In genomic region chr12:50639721-50640120, GRCh38 we compare ENCODE assay signal across 14 cellular contexts.
"Had no signal": no experiment of that assay in that cellular context is flagged by ENCODE, and none has a peak within 500 bp of the region (broad histone marks: within the 10 kb centered on the region; RNA-seq: fewer than 3 reads in every experiment).

No MANE protein-coding gene starts in this region.

- H3K4me2 ChIP-seq: smooth muscle cell had no signal

- H3K9me3 ChIP-seq: psoas muscle, right lobe of liver, suprapubic skin, upper lobe of left lung had no signal

- H3K9me3 Mint-ChIP-seq: activated CD4-positive, alpha-beta memory T cell treated with anti-CD3 and anti-CD28 coated beads, Interleukin-2, amount 10 ng/mL, durations not matched to agents 7 days and 5 days; endodermal cell; neural crest cell had no signal

- H3K4me3 Mint-ChIP-seq: activated CD4-positive, alpha-beta memory T cell treated with anti-CD3 and anti-CD28 coated beads, Interleukin-2, amount 10 ng/mL, durations not matched to agents 7 days and 5 days; endodermal cell; neural crest cell had no signal

- H3K27ac ChIP-seq: cardiac muscle cell, psoas muscle, right lobe of liver, suprapubic skin, upper lobe of left lung had no signal

- H3K27me3 Mint-ChIP-seq: activated CD4-positive, alpha-beta memory T cell treated with anti-CD3 and anti-CD28 coated beads, Interleukin-2, amount 10 ng/mL, durations not matched to agents 7 days and 5 days had no signal

- H3K4me3 ChIP-seq: cardiac muscle cell, psoas muscle, right lobe of liver, smooth muscle cell, suprapubic skin, upper lobe of left lung had no signal

- H3K27ac Mint-ChIP-seq: activated CD4-positive, alpha-beta memory T cell treated with anti-CD3 and anti-CD28 coated beads, Interleukin-2, amount 10 ng/mL, durations not matched to agents 7 days and 5 days; endodermal cell had no signal

- ATAC-seq: esophagus mucosa, right lobe of liver had no signal

- H3K27me3 ChIP-seq: cardiac muscle cell, right lobe of liver, suprapubic skin, upper lobe of left lung had no signal

- DNase-seq: activated CD4-positive, alpha-beta memory T cell treated with anti-CD3 and anti-CD28 coated beads, Interleukin-2, amount 10 ng/mL, durations not matched to agents 7 days and 5 days; endodermal cell; islet precursor cell; psoas muscle; right lobe of liver; stimulated activated CD4-positive, alpha-beta T cell treated with anti-CD3 and anti-CD28 coated beads, Interleukin-4, amount 100 ng/mL, for 4 hours; stimulated activated CD8-positive, alpha-beta memory T cell treated with anti-CD3 and anti-CD28 coated beads, Interleukin-4, amount 100 ng/mL, for 48 hours; stimulated activated naive CD4-positive, alpha-beta T cell treated with Interleukin-2 at 50 U/mL for 16 hours; upper lobe of left lung had no signal

- H3K36me3 ChIP-seq: cardiac muscle cell had no signal
